ENCODE assay signal across 21 cellular contexts in the genomic region with DNA sequence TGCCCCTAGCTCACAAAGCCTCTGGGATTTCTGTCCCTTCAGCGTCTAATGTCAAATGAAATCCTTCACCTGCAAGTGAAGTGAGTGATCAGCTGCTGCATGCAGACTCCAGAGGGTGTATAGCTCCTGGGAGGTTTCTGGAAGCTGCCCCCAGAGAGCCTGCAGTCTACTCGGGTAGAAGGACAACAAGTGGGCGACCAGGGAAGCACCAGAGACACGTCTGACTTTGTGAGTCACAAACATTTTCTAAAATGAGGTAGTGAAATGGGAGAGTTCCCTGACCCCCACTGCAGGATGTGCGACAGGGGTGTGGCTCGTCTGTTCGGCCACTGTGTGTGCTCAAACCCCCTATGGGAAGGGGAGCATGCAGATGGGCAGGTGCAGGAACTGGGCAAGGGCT.
DNase-seq lines count a peak whose midpoint lies in the region; ATAC-seq and TF ChIP-seq lines count a peak whose summit lies in the region.
"Had no signal": no experiment of that assay in that cellular context is flagged by ENCODE, and none has a peak within 500 bp of the region (broad histone marks: within the 10 kb centered on the region; RNA-seq: fewer than 3 reads in every experiment).

No MANE protein-coding gene starts in this region.

- peaks cover 4% of the 10 kb centered on the region for H3K36me3 Mint-ChIP-seq in nephron (ENCODE audit: low read depth)
- no peaks in the 10 kb centered on the region for H3K36me3 Mint-ChIP-seq in activated T-helper 17 cell treated with anti-CD3 and anti-CD28 coated beads, Interleukin-2, amount 50 U/mL, for 72 hours (ENCODE audit: low read depth)

- POLR2A ChIA-PET in HEK293 (lab: Yijun Ruan, JAX): no interaction called here

- DNase-seq in caudate nucleus (lab: John Stamatoyannopoulos, UW): peak in 1 of 61 donors; percentile 14
- DNase-seq: CD4-positive, alpha-beta T cell; COR-L47; DMS 273 treated with DMSO at 0.1 percent for 48 hours; DND-41; KG1; NCI-H1092 treated with DMSO at 0.1 percent for 48 hours; NCI-H146; NCI-H2029 treated with DMSO at 0.1 percent for 48 hours; NCI-H2171; NCI-H345; NCI-H524; NCI-H82 had no signal

- H3K9me3 Mint-ChIP-seq in nephron: peaks cover 11% of the 10 kb centered on the region
- no peaks in the 10 kb centered on the region for H3K9me3 Mint-ChIP-seq in activated T-helper 17 cell treated with anti-CD3 and anti-CD28 coated beads, Interleukin-2, amount 50 U/mL, for 72 hours
- H3K9me3 Mint-ChIP-seq: CD4-positive, alpha-beta T cell had no signal

- H3K27ac ChIP-seq in HEK293 (ENCODE audit: extremely low read depth, low read depth, low read length) (no peak overlapping the region), caudate nucleus (ENCODE audit: low read depth, low read length) (peak overlapping the region; percentile 87), temporal lobe (ENCODE audit: low read depth, low read length) (peak overlapping the region; percentile 80)

- peak overlapping the region in 2 of 3 experiments; percentile 32 to 72 for H3K27ac Mint-ChIP-seq in nephron
- no peak overlapping the region for H3K27ac Mint-ChIP-seq in activated T-helper 17 cell treated with anti-CD3 and anti-CD28 coated beads, Interleukin-2, amount 50 U/mL, for 72 hours
- H3K27ac Mint-ChIP-seq: CD4-positive, alpha-beta T cell had no signal

- H3K9me3 ChIP-seq in HEK293 (ENCODE audit: control insufficient read depth, insufficient read depth, low read depth, low read length): no peaks in the 10 kb centered on the region

- ATAC-seq in GM18520 (IDR thresholded peaks at IDR 0.05; ENCODE audit: unreplicated experiment) (no peak), HG02798 (IDR thresholded peaks at IDR 0.05; ENCODE audit: poor library complexity, unreplicated experiment) (no peak), HG03439 (IDR thresholded peaks at IDR 0.05; ENCODE audit: unreplicated experiment) (no peak)
- ATAC-seq in activated T-helper 17 cell treated with anti-CD3 and anti-CD28 coated beads, Interleukin-2, amount 50 U/mL, for 72 hours (replicated peaks): no peak
- ATAC-seq: Right ventricle myocardium inferior had no signal

- H3K4me3 Mint-ChIP-seq in nephron: no peak overlapping the region
- no peak overlapping the region for H3K4me3 Mint-ChIP-seq in activated T-helper 17 cell treated with anti-CD3 and anti-CD28 coated beads, Interleukin-2, amount 50 U/mL, for 72 hours
- H3K4me3 Mint-ChIP-seq: CD4-positive, alpha-beta T cell had no signal

- no peak overlapping the region for H3K4me3 ChIP-seq in HEK293 (ENCODE audit: low read depth, low read length)

- no peaks in the 10 kb centered on the region for H3K36me3 ChIP-seq in HEK293 (ENCODE audit: control insufficient read depth in 2 of 2, insufficient read depth in 1 of 2, low read length in 2 of 2)

- no peak for TF ChIP-seq CTCF in HEK293 (tag by site-specific recombination; IDR thresholded peaks at IDR 0.05)
- TF ChIP-seq CTCF in nephron (IDR thresholded peaks at IDR 0.05; ENCODE audit: unreplicated experiment in 3 of 3): no peak

- H3K4me1 ChIP-seq in HEK293 (ENCODE audit: control insufficient read depth, insufficient read depth, low read length): no peaks in the 10 kb centered on the region

- CTCF ChIA-PET in HEK293 (lab: Yijun Ruan, JAX): no interaction called here

- H3K27me3 Mint-ChIP-seq in nephron (ENCODE audit: low read depth): peaks cover 17% of the 10 kb centered on the region
- peaks cover 49% of the 10 kb centered on the region for H3K27me3 Mint-ChIP-seq in activated T-helper 17 cell treated with anti-CD3 and anti-CD28 coated beads, Interleukin-2, amount 50 U/mL, for 72 hours

- peaks cover 23% of the 10 kb centered on the region for H3K4me1 Mint-ChIP-seq in nephron
- no peaks in the 10 kb centered on the region for H3K4me1 Mint-ChIP-seq in activated T-helper 17 cell treated with anti-CD3 and anti-CD28 coated beads, Interleukin-2, amount 50 U/mL, for 72 hours

TF ChIP-seq in HEK293, 187 proteins besides CTCF, POLR2A, EP300 and RAD21:
- TF ChIP-seq SCRT2 (tag by site-specific recombination; IDR thresholded peaks at IDR 0.05) (peak; percentile 75), ZBTB21 (tag by site-specific recombination; IDR thresholded peaks at IDR 0.05) (no peak)
